ENCODE assay signal across 22 cellular contexts in genomic region chr5:83547156-83547555, GRCh38.
"Had no signal": no experiment of that assay in that cellular context is flagged by ENCODE, and none has a peak within 500 bp of the region (broad histone marks: within the 10 kb centered on the region; RNA-seq: fewer than 3 reads in every experiment).

No MANE protein-coding gene starts in this region.

- H3K27ac Mint-ChIP-seq: activated CD4-positive, alpha-beta memory T cell treated with anti-CD3 and anti-CD28 coated beads, Interleukin-2, amount 10 ng/mL, durations not matched to agents 7 days and 5 days; activated naive CD4-positive, alpha-beta T cell treated with anti-CD3 and anti-CD28 coated beads, Interleukin-2, amount 50 U/mL, for 72 hours; endodermal cell had no signal

- H3K36me3 Mint-ChIP-seq: activated naive CD4-positive, alpha-beta T cell treated with anti-CD3 and anti-CD28 coated beads, Interleukin-2, amount 50 U/mL, for 72 hours had no signal

- H3K27ac ChIP-seq: breast epithelium, dorsolateral prefrontal cortex, gastroesophageal sphincter, heart right ventricle, lower lobe of right lung, neutrophil, tibial nerve, uterus had no signal

- H3K27me3 ChIP-seq: breast epithelium, dorsolateral prefrontal cortex, gastroesophageal sphincter, heart right ventricle, neutrophil, tibial nerve, uterus had no signal

- H3K4me3 ChIP-seq: breast epithelium, dorsolateral prefrontal cortex, gastroesophageal sphincter, heart right ventricle, lower lobe of right lung, tibial nerve, uterus had no signal

- H3K4me1 ChIP-seq: breast epithelium, lower lobe of right lung, uterus had no signal

- H3K36me3 ChIP-seq: breast epithelium, gastroesophageal sphincter, lower lobe of right lung, neutrophil, uterus had no signal

- DNase-seq: activated CD4-positive, alpha-beta memory T cell treated with anti-CD3 and anti-CD28 coated beads, Interleukin-2, amount 10 ng/mL, durations not matched to agents 7 days and 5 days; activated effector memory CD4-positive, alpha-beta T cell treated with anti-CD3 and anti-CD28 coated beads, Interleukin-2, amount 50 U/mL, for 16 hours; activated T-cell treated with anti-CD3 and anti-CD28 coated beads, Interleukin-2, amount 50 U/mL, for 4 hours; amniotic stem cell; dorsolateral prefrontal cortex; endodermal cell; heart right ventricle; left colon; lower lobe of right lung; posterior cingulate gyrus; small intestine; stimulated activated CD4-positive, alpha-beta T cell treated with anti-CD3 and anti-CD28 coated beads, Interleukin-4, amount 100 ng/mL, for 4 hours; stimulated activated CD8-positive, alpha-beta memory T cell treated with anti-CD3 and anti-CD28 coated beads, Interleukin-4, amount 100 ng/mL, for 48 hours; stimulated activated naive CD4-positive, alpha-beta T cell treated with Interleukin-2 at 50 U/mL for 16 hours; substantia nigra; T-helper 1 cell; uterus had no signal

- H3K4me3 Mint-ChIP-seq: activated CD4-positive, alpha-beta memory T cell treated with anti-CD3 and anti-CD28 coated beads, Interleukin-2, amount 10 ng/mL, durations not matched to agents 7 days and 5 days; activated T-cell treated with anti-CD3 and anti-CD28 coated beads, Interleukin-2, amount 50 U/mL, for 4 hours; endodermal cell had no signal

- ATAC-seq: activated naive CD4-positive, alpha-beta T cell treated with anti-CD3 and anti-CD28 coated beads, Interleukin-2, amount 50 U/mL, for 72 hours; activated T-cell treated with anti-CD3 and anti-CD28 coated beads, Interleukin-2, amount 50 U/mL, for 4 hours; gastroesophageal sphincter; heart right ventricle; left colon; lower lobe of right lung had no signal

- H3K4me1 Mint-ChIP-seq: activated CD4-positive, alpha-beta memory T cell treated with anti-CD3 and anti-CD28 coated beads, Interleukin-2, amount 10 ng/mL, durations not matched to agents 7 days and 5 days had no signal

- H3K9me3 Mint-ChIP-seq: activated CD4-positive, alpha-beta memory T cell treated with anti-CD3 and anti-CD28 coated beads, Interleukin-2, amount 10 ng/mL, durations not matched to agents 7 days and 5 days; activated naive CD4-positive, alpha-beta T cell treated with anti-CD3 and anti-CD28 coated beads, Interleukin-2, amount 50 U/mL, for 72 hours; activated T-cell treated with anti-CD3 and anti-CD28 coated beads, Interleukin-2, amount 50 U/mL, for 4 hours; endodermal cell had no signal

- H3K9me3 ChIP-seq: breast epithelium, gastroesophageal sphincter, heart right ventricle, lower lobe of right lung, neutrophil, tibial nerve, uterus had no signal
